In genomic region chr15:26738996-26739395, GRCh38 we compare ENCODE assay signal across 1 cellular context.
TF ChIP-seq lines count a peak whose summit lies in the region.

No MANE protein-coding gene starts in this region.

TF ChIP-seq in GM23338, 12 proteins besides CTCF, POLR2A, EP300 and RAD21:
- TF ChIP-seq ZNF462 (CRISPR knock-in tag; IDR thresholded peaks at IDR 0.05) (no peak), NANOG (IDR thresholded peaks at IDR 0.05; ENCODE audit: borderline replicate concordance) (no peak), JUNB (IDR thresholded peaks at IDR 0.05; ENCODE audit: unreplicated experiment) (no peak), ZNF331 (CRISPR knock-in tag; IDR thresholded peaks at IDR 0.05; ENCODE audit: low read depth) (no peak), EZH2phosphoT487 (IDR thresholded peaks at IDR 0.05; ENCODE audit: unreplicated experiment) (no peak), CREB1 (CRISPR knock-in tag; IDR thresholded peaks at IDR 0.05; ENCODE audit: low read depth) (no peak), ETS1 (IDR thresholded peaks at IDR 0.05) (no peak), EZH2 (IDR thresholded peaks at IDR 0.05; ENCODE audit: low read depth, unreplicated experiment) (no peak), ZNF114 (CRISPR knock-in tag; IDR thresholded peaks at IDR 0.05) (no peak), POLR2AphosphoS5 (IDR thresholded peaks at IDR 0.05; ENCODE audit: low read depth) (no peak), STAT1 (IDR thresholded peaks at IDR 0.05; ENCODE audit: unreplicated experiment) (no peak), REST (IDR thresholded peaks at IDR 0.05; ENCODE audit: unreplicated experiment) (no peak)
